In genomic region chr2:231576465-231576864, GRCh38 we compare ENCODE assay signal across 16 cellular contexts. TPM values are rescaled to one million over a fixed set of nuclear protein-coding genes. Genes with fewer than 3 reads are reported as not detected.
"Had no signal": no experiment of that assay in that cellular context is flagged by ENCODE, and none has a peak within 500 bp of the region (broad histone marks: within the 10 kb centered on the region; RNA-seq: fewer than 3 reads in every experiment).

No MANE protein-coding gene starts in this region.

- ATAC-seq: foreskin keratinocyte, heart right ventricle, left ventricle myocardium superior, sciatic nerve had no signal

- H3K27ac ChIP-seq: foreskin keratinocyte, heart right ventricle, ovary, upper lobe of right lung had no signal

- H3K36me3 ChIP-seq: heart right ventricle, ovary, upper lobe of right lung had no signal

- H3K9me3 ChIP-seq: heart right ventricle, ovary, upper lobe of right lung had no signal

- H3K4me1 ChIP-seq: heart right ventricle, upper lobe of right lung had no signal

- H3K4me3 ChIP-seq: heart right ventricle, ovary, upper lobe of right lung had no signal

- DNase-seq: activated CD4-positive, alpha-beta T cell treated with anti-CD3 and anti-CD28 coated beads, Interleukin-2, amount 50 U/mL, for 1 hour; activated CD8-positive, alpha-beta memory T cell treated with anti-CD3 and anti-CD28 coated beads for 24 hours; activated naive CD4-positive, alpha-beta T cell; activated naive CD8-positive, alpha-beta T cell treated with anti-CD3 and anti-CD28 coated beads, Interleukin-2, amount 10 ng/mL, durations not matched to agents 7 days and 5 days; central memory CD4-positive, alpha-beta T cell; effector memory CD4-positive, alpha-beta T cell; foreskin keratinocyte; heart right ventricle; left ventricle myocardium superior; nephron progenitor cell; ovary; upper lobe of right lung had no signal

- H3K27me3 ChIP-seq: foreskin keratinocyte, heart right ventricle, ovary, upper lobe of right lung had no signal

RNA-seq across cellular contexts. Expression of gene TEX44, which starts 16.2 kb away (rescaled TPM):
- total RNA-seq: activated naive CD8-positive, alpha-beta T cell treated with anti-CD3 and anti-CD28 coated beads, Interleukin-2, amount 10 ng/mL, durations not matched to agents 7 days and 5 days; foreskin keratinocyte; heart right ventricle; kidney epithelial cell; left ventricle myocardium superior; mesenteric fat pad; ovary; sciatic nerve; temporal lobe; upper lobe of right lung had no signal
- polyA plus RNA-seq: foreskin keratinocyte, heart right ventricle, ovary had no signal

RNA-seq across cellular contexts. Expression of gene NMUR1, which starts 46.2 kb away (rescaled TPM):
- total RNA-seq: foreskin keratinocyte, kidney epithelial cell, left ventricle myocardium superior had no signal
- polyA plus RNA-seq: foreskin keratinocyte had no signal
